ENCODE assay signal across 20 cellular contexts in the genomic region with DNA sequence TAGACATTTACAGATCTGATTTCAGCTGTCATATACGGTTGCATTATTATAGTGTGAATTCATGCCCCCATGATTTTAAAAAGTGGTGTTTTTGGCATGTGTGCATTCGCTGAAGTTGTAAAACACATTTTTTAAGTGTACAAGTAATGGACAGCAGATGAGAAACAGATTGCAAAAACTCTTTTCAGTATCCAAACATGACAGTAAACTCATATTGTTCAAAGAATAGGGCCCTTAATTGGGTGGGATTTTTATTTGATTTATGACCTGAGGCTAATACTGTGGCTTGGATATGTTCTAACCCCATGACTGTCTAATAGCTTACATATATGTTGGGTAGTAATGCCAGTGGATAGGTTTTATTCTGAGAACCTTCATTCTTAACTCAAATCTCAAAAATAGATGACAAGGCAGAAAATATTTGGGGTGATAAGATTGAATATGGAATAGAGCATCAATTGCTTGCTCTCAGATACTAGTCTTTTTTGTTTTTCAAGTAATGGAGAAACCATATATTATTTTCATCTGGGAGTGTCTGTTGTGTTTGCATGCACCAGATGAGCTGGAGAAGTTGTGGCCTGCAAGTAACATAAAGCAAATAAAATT.
DNase-seq lines count a peak whose midpoint lies in the region; ATAC-seq and TF ChIP-seq lines count a peak whose summit lies in the region.
"Had no signal": no experiment of that assay in that cellular context is flagged by ENCODE, and none has a peak within 500 bp of the region (broad histone marks: within the 10 kb centered on the region; RNA-seq: fewer than 3 reads in every experiment).

No MANE protein-coding gene starts in this region.

- no peaks in the 10 kb centered on the region; the same call in 1 of the 2 replicates for H3K9me2 ChIP-seq in GM23248 (ENCODE audit: insufficient read depth)
- no peaks in the 10 kb centered on the region for H3K9me2 ChIP-seq in hepatocyte (replicated peaks; ENCODE audit: insufficient read depth)

- H3K27me3 ChIP-seq in GM23248 (replicated peaks; ENCODE audit: insufficient read depth): no peaks in the 10 kb centered on the region
- H3K27me3 ChIP-seq in SJSA1 (replicated peaks): no peaks in the 10 kb centered on the region
- no peaks in the 10 kb centered on the region for H3K27me3 ChIP-seq in hepatocyte
- H3K27me3 ChIP-seq: BLaER1, MG63, Peyer's patch had no signal

- H3K36me3 ChIP-seq in GM23248 (ENCODE audit: low read depth): no peaks in the 10 kb centered on the region
- no peaks in the 10 kb centered on the region for H3K36me3 ChIP-seq in SJSA1
- H3K36me3 ChIP-seq in hepatocyte (replicated peaks; ENCODE audit: insufficient read depth, low read depth): no peaks in the 10 kb centered on the region
- H3K36me3 ChIP-seq: BLaER1, Peyer's patch had no signal

- H3K9me3 ChIP-seq in GM23248 (ENCODE audit: low read depth): no peaks in the 10 kb centered on the region
- no peaks in the 10 kb centered on the region for H3K9me3 ChIP-seq in SJSA1 (replicated peaks)
- no peaks in the 10 kb centered on the region for H3K9me3 ChIP-seq in hepatocyte (ENCODE audit: low read depth)
- H3K9me3 ChIP-seq: BLaER1, MG63, Peyer's patch had no signal

- H3K27me3 Mint-ChIP-seq in progenitor cell of endocrine pancreas: no peaks in the 10 kb centered on the region
- H3K27me3 Mint-ChIP-seq in natural killer cell treated with Interleukin-12 subunit alpha and Interleukin-12 subunit beta and Interleukin-15 and Interleukin-18, amount 100 ng/mL, for 72 hours: peaks cover 0 to 2% of the 10 kb centered on the region in 2 donors
- H3K27me3 Mint-ChIP-seq: CD8-positive, alpha-beta memory T cell had no signal

- ATAC-seq in natural killer cell treated with Interleukin-12 subunit alpha and Interleukin-12 subunit beta and Interleukin-15 and Interleukin-18, amount 100 ng/mL, for 72 hours: no peak
- ATAC-seq in GM21526 (IDR thresholded peaks at IDR 0.05; ENCODE audit: low FRiP score, unreplicated experiment): no peak

- in situ Hi-C loops in GM23248 (cut with MboI): no loop called here

- peak overlapping the region; percentile 97 for H3K27ac Mint-ChIP-seq in progenitor cell of endocrine pancreas
- no peak overlapping the region for H3K27ac Mint-ChIP-seq in natural killer cell treated with Interleukin-12 subunit alpha and Interleukin-12 subunit beta and Interleukin-15 and Interleukin-18, amount 100 ng/mL, for 72 hours
- H3K27ac Mint-ChIP-seq: CD8-positive, alpha-beta memory T cell had no signal

- peaks cover 32% of the 10 kb centered on the region for H3K4me1 Mint-ChIP-seq in progenitor cell of endocrine pancreas (ENCODE audit: low read depth)
- no peaks in the 10 kb centered on the region for H3K4me1 Mint-ChIP-seq in natural killer cell treated with Interleukin-12 subunit alpha and Interleukin-12 subunit beta and Interleukin-15 and Interleukin-18, amount 100 ng/mL, for 72 hours (ENCODE audit: low read depth in 2 of 2)
- H3K4me1 Mint-ChIP-seq: CD8-positive, alpha-beta memory T cell had no signal

- TF ChIP-seq CTCF in hepatocyte (IDR thresholded peaks at IDR 0.05; ENCODE audit: poor library complexity) (no peak), progenitor cell of endocrine pancreas (IDR thresholded peaks at IDR 0.05; ENCODE audit: unreplicated experiment) (no peak)

- no peak for DNase-seq in GM23248
- DNase-seq in SJSA1 (ENCODE audit: low read depth in 1 of 2, low spot score in 2 of 2): no peak
- DNase-seq in hepatocyte (ENCODE audit: low spot score): no peak
- DNase-seq in progenitor cell of endocrine pancreas (ENCODE audit: low spot score, unreplicated experiment): no peak
- DNase-seq in activated CD4-positive, alpha-beta T cell treated with anti-CD3 and anti-CD28 coated beads, Interleukin-2, amount 50 U/mL, for 1 hour: no peak
- DNase-seq in natural killer cell treated with Interleukin-12 subunit alpha and Interleukin-12 subunit beta and Interleukin-15 and Interleukin-18, amount 100 ng/mL, for 72 hours (ENCODE audit: low spot score): no peak
- DNase-seq in activated CD4-positive, CD25-positive, alpha-beta regulatory T cell treated with anti-CD3 and anti-CD28 coated beads, Interleukin-2, amount 50 U/mL, for 72 hours: no peak
- DNase-seq: CD8-positive, alpha-beta memory T cell; DND-41; H9; MG63; NCI-H1092 treated with DMSO at 0.1 percent for 48 hours; NCI-H187; NCI-H446 treated with DMSO at 0.1 percent for 48 hours; NCI-H748 treated with DMSO at 0.1 percent for 48 hours; Peyer's patch; SHP77 had no signal

- H3K4me3 ChIP-seq in GM23248 (no peak overlapping the region), SJSA1 (no peak overlapping the region), hepatocyte (no peak overlapping the region)
- H3K4me3 ChIP-seq: BLaER1, MG63, Peyer's patch had no signal

- H3K36me3 Mint-ChIP-seq in progenitor cell of endocrine pancreas (ENCODE audit: insufficient read depth): peaks cover 5% of the 10 kb centered on the region
- no peaks in the 10 kb centered on the region for H3K36me3 Mint-ChIP-seq in natural killer cell treated with Interleukin-12 subunit alpha and Interleukin-12 subunit beta and Interleukin-15 and Interleukin-18, amount 100 ng/mL, for 72 hours
- H3K36me3 Mint-ChIP-seq: CD8-positive, alpha-beta memory T cell had no signal

- H3K27ac ChIP-seq in GM23248 (peak overlapping the region; percentile 76), SJSA1 (peak overlapping the region; percentile 99), hepatocyte (peak overlapping the region; percentile 53)
- H3K27ac ChIP-seq: BLaER1, KMS-11, Peyer's patch had no signal

- H3K79me2 ChIP-seq in GM23248 (ENCODE audit: insufficient read depth): no peaks in the 10 kb centered on the region
- H3K79me2 ChIP-seq in hepatocyte: peaks cover 24% of the 10 kb centered on the region

- H3K4me2 ChIP-seq in GM23248 (ENCODE audit: unreplicated experiment) (peak overlapping the region; percentile 79), hepatocyte (peak overlapping the region; percentile 12)
- H3K4me2 ChIP-seq: BLaER1, KMS-11 had no signal

- peaks cover 27% of the 10 kb centered on the region for H3K4me1 ChIP-seq in GM23248 (ENCODE audit: insufficient read depth)
- peaks cover 34% of the 10 kb centered on the region for H3K4me1 ChIP-seq in SJSA1 (replicated peaks)
- H3K4me1 ChIP-seq in hepatocyte (ENCODE audit: insufficient read depth): peaks cover 28% of the 10 kb centered on the region
- H3K4me1 ChIP-seq: BLaER1, Peyer's patch had no signal

- H3F3A ChIP-seq in GM23248 (ENCODE audit: insufficient read depth): peaks cover 27% of the 10 kb centered on the region

- peak overlapping the region; percentile 18; the same call in 1 of the 2 replicates for H3K9ac ChIP-seq in GM23248
- H3K9ac ChIP-seq: BLaER1, KMS-11 had no signal

- H4K20me1 ChIP-seq in GM23248 (ENCODE audit: insufficient read depth) (no peaks in the 10 kb centered on the region), hepatocyte (ENCODE audit: insufficient read depth, poor library complexity, severe bottlenecking) (no peaks in the 10 kb centered on the region)
- H4K20me1 ChIP-seq: BLaER1 had no signal

- peaks cover 5% of the 10 kb centered on the region for H3K9me3 Mint-ChIP-seq in progenitor cell of endocrine pancreas (ENCODE audit: low read depth)
- H3K9me3 Mint-ChIP-seq in natural killer cell treated with Interleukin-12 subunit alpha and Interleukin-12 subunit beta and Interleukin-15 and Interleukin-18, amount 100 ng/mL, for 72 hours: peaks cover 3% of the 10 kb centered on the region
- H3K9me3 Mint-ChIP-seq: CD8-positive, alpha-beta memory T cell; H9 had no signal

- H3K4me3 Mint-ChIP-seq in progenitor cell of endocrine pancreas (ENCODE audit: low read depth): no peak overlapping the region
- no peak overlapping the region for H3K4me3 Mint-ChIP-seq in natural killer cell treated with Interleukin-12 subunit alpha and Interleukin-12 subunit beta and Interleukin-15 and Interleukin-18, amount 100 ng/mL, for 72 hours
- H3K4me3 Mint-ChIP-seq: CD8-positive, alpha-beta memory T cell; H9 had no signal

- H2AFZ ChIP-seq in GM23248 (peak overlapping the region; percentile 29; the same call in 1 of the 2 replicates), hepatocyte (no peak overlapping the region)

- WGBS in GM23248 (ENCODE audit: low coverage in 1 of 2, low lambda C conversion rate in 2 of 2, missing lambda C conversion rate in 2 of 2), 2 experiments: 27 to 28% methylated on average over 2 of the region's 2 CpGs
- WGBS in hepatocyte (ENCODE audit: low lambda C conversion rate, missing lambda C conversion rate): 60% methylated on average over 2 of the region's 2 CpGs
